In genomic region chr17:42706732-42707131, GRCh38 we compare ENCODE assay signal across 10 cellular contexts. TPM values are rescaled to one million over a fixed set of nuclear protein-coding genes. Genes with fewer than 3 reads are reported as not detected.
DNase-seq lines count a peak whose midpoint lies in the region; ATAC-seq, FAIRE-seq and TF ChIP-seq lines count a peak whose summit lies in the region.
"Had no signal": no experiment of that assay in that cellular context is flagged by ENCODE, and none has a peak within 500 bp of the region (broad histone marks: within the 10 kb centered on the region; RNA-seq: fewer than 3 reads in every experiment).

No MANE protein-coding gene starts in this region.

- no peak for FAIRE-seq in GM12878 (lab: Jason Lieb, UNC)
- no peak for FAIRE-seq in pancreas (lab: Jason Lieb, UNC)

- 82% methylated on average over 5 of the region's 5 CpGs for WGBS in GM12878 (ENCODE audit: insufficient coverage, insufficient replicate concordance, low lambda C conversion rate, missing lambda C conversion rate)
- 84 to 90% methylated on average over 5 of the region's 5 CpGs for WGBS in pancreas, 2 donors

- no TSS peak for BruUV-seq in GM12878 (replicated peaks; lab: Mats Ljungman, UMichigan)

- H3K79me2 ChIP-seq in KMS-11 (ENCODE audit: insufficient read depth, low read depth) (no peaks in the 10 kb centered on the region), GM12878 (ENCODE audit: control insufficient read depth, insufficient read depth, low read length) (no peaks in the 10 kb centered on the region; the same call in 1 of the 2 replicates)

- H3K9ac ChIP-seq in KMS-11 (no peak overlapping the region; the same call in 1 of the 2 replicates), GM12878 (ENCODE audit: control insufficient read depth, insufficient read depth, low read length) (no peak overlapping the region)

- H2AFZ ChIP-seq in KMS-11 (ENCODE audit: low read depth) (no peak overlapping the region), GM12878 (ENCODE audit: control insufficient read depth, low read depth, low read length) (no peak overlapping the region)

- in situ Hi-C loops in GM12878 (cut with MboI) = no loop called here

- ATAC-seq in activated CD4-positive, CD25-positive, alpha-beta regulatory T cell treated with anti-CD3 and anti-CD28 coated beads, Interleukin-2, amount 50 U/mL, for 24 hours = peak; percentile 36 to 39
- ATAC-seq in GM12878 (peak; percentile 30), pancreas (no peak)

- H3K27ac ChIP-seq in KMS-11 (peak overlapping the region; percentile 82), GM12878 (ENCODE audit: control insufficient read depth, insufficient read depth) (peak overlapping the region; percentile 6), pancreas (no peak overlapping the region)
- H3K27ac ChIP-seq: SK-N-MC had no signal

- CTCF ChIA-PET in GM12878 (lab: Yijun Ruan, JAX) = interaction anchor here (0.6 to 3.8 kb wide), 7 partner anchors 23 to 292 kb away, joined by 3 to 12 read pairs (median 5); partner anchors contain the start of genes CNTNAP1, PLEKHH3 and RPL27

- peak; percentile 65 for DNase-seq in GM12878 (ENCODE audit: low read depth, low spot score)
- peak; percentile 15 for DNase-seq in stimulated activated CD8-positive, alpha-beta memory T cell treated with anti-CD3 and anti-CD28 coated beads, Interleukin-7, amount 100 ng/mL, for 24 hours (ENCODE audit: low read depth)
- no peak for DNase-seq in HPDE6-E6E7 (ENCODE audit: extremely low spot score)
- DNase-seq in pancreas = no peak
- DNase-seq in cortex of kidney (lab: John Stamatoyannopoulos, UW) = no peak
- DNase-seq: NCI-H2081; NK-92 treated with Interleukin-12 subunit alpha and Interleukin-12 subunit beta, amount 100 ng/mL, for 24 hours had no signal

- no peak for TF ChIP-seq EP300 in GM12878 (IDR thresholded peaks at IDR 0.05; ENCODE audit: borderline replicate concordance in 1 of 2, control insufficient read depth in 1 of 2, low read depth in 2 of 2, low read length in 2 of 2)

- POLR2A ChIA-PET in GM12878 (lab: Charles Lee) = interaction anchor here (0.7 to 2.6 kb wide), 5 partner anchors 24 to 129 kb away, joined by 3 to 5 read pairs (median 4); partner anchors contain the start of genes CNTNAP1 and PSMC3IP

- SMC1A ChIA-PET in GM12878 (lab: Charles Lee; ENCODE audit: uncharacterized antibody, unreplicated experiment) = interaction anchor here (1.0 to 4.3 kb wide), 4 partner anchors 13 to 128 kb away, joined by 5 to 28 read pairs (median 8); partner anchors contain the start of genes CCR10 and PLEKHH3

- no peak overlapping the region for H3K4me3 ChIP-seq in KMS-11 (IDR thresholded peaks at IDR 0.05; ENCODE audit: insufficient read depth, low read depth, low read length)
- no peak overlapping the region for H3K4me3 ChIP-seq in GM12878
- H3K4me3 ChIP-seq in pancreas = no peak overlapping the region
- H3K4me3 ChIP-seq: SK-N-MC had no signal

- H4K20me1 ChIP-seq in KMS-11 (ENCODE audit: insufficient read depth) = no peaks in the 10 kb centered on the region
- no peaks in the 10 kb centered on the region for H4K20me1 ChIP-seq in GM12878 (ENCODE audit: control insufficient read depth, insufficient read depth)

- peak overlapping the region; percentile 74 for H3K4me2 ChIP-seq in KMS-11
- H3K4me2 ChIP-seq in GM12878 (ENCODE audit: control insufficient read depth, insufficient read depth) = no peak overlapping the region

- H3K27me3 ChIP-seq in KMS-11 (ENCODE audit: insufficient read depth, low read depth) (no peaks in the 10 kb centered on the region), GM12878 (replicated peaks in 1 of 2; ENCODE audit: control insufficient read depth in 2 of 2, insufficient read depth in 2 of 2, low read length in 1 of 2) (no peaks in the 10 kb centered on the region), pancreas (no peaks in the 10 kb centered on the region)

- H3K36me3 ChIP-seq in KMS-11 (ENCODE audit: insufficient read depth) = no peaks in the 10 kb centered on the region; the same call in 1 of the 2 replicates
- H3K36me3 ChIP-seq in GM12878 (ENCODE audit: control insufficient read depth in 2 of 2, insufficient read depth in 2 of 2, low read length in 1 of 2) = peaks cover 9 to 24% of the 10 kb centered on the region in 2 experiments
- H3K36me3 ChIP-seq in pancreas = peaks cover 2 to 79% (median 41%) of the 10 kb centered on the region in 3 donors

- no peak for TF ChIP-seq RAD21 in GM12878 (IDR thresholded peaks at IDR 0.05; ENCODE audit: insufficient read depth, low read depth, low read length)

- TF ChIP-seq CTCF in KMS-11 (conservative IDR thresholded peaks at IDR 0.05; ENCODE audit: low read depth, low read length) (no peak), GM12878 (IDR thresholded peaks at IDR 0.05 in 2 of 3, conservative IDR thresholded peaks at IDR 0.05 in 1 of 3; ENCODE audit: control insufficient read depth in 2 of 3, extremely low read depth in 1 of 3, insufficient read depth in 1 of 3, low read depth in 3 of 3, low read length in 3 of 3) (no peak), pancreas (IDR thresholded peaks at IDR 0.05) (no peak)

- H3K9me3 ChIP-seq in GM12878 (replicated peaks; ENCODE audit: control insufficient read depth, insufficient read depth, low read length) (no peaks in the 10 kb centered on the region), pancreas (no peaks in the 10 kb centered on the region)

- RAD21 ChIA-PET in GM12878 (lab: Charles Lee; ENCODE audit: unreplicated experiment) = interaction anchor here (0.6 to 1.4 kb wide), 2 partner anchors 44 to 128 kb away, joined by 4 to 5 read pairs; no protein-coding TSS in a partner anchor

- peaks cover 95% of the 10 kb centered on the region for H3K4me1 ChIP-seq in KMS-11 (ENCODE audit: low read depth, poor library complexity, severe bottlenecking)
- peaks cover 50% of the 10 kb centered on the region for H3K4me1 ChIP-seq in GM12878 (ENCODE audit: control insufficient read depth, insufficient read depth, low read length)
- H3K4me1 ChIP-seq in pancreas = no peaks in the 10 kb centered on the region

- TF ChIP-seq POLR2A in GM12878 (IDR thresholded peaks at IDR 0.05; ENCODE audit: low read depth, low read length) = no peak

- intact Hi-C loops in GM12878 (cut with micrococcal nuclease; ENCODE audit: unreplicated experiment) = no loop called here
- intact Hi-C loops in pancreas (cut with DNase I) = loop anchor here in 1 of 3 donors (10.0 kb wide), 1 partner anchor 118 kb away; the partner anchor contains the start of gene BECN1

RNA-seq across cellular contexts. Expression of gene CNTNAP1, which starts 24.4 kb away (rescaled TPM):
- total RNA-seq in GM12878 (2013; cell fraction: nucleolus; rRNA removed) = 57.8 and 68.0 TPM in 2 replicates
- total RNA-seq in GM12878 (2014; rRNA removed) (11.1 and 12.9 TPM in 2 replicates), GM12878 (2014; rRNA removed; fragmentation: Illumina TruSeq; extraction: Trizol) (7.4 and 8.0 TPM in 2 replicates), GM12878 (2021) (26.0 and 29.9 TPM in 2 replicates), pancreas (10 to 100 TPM in 1 of 6 donors, 1 to 10 TPM in 5; 3.1 to 10.4 (median 5.4) TPM)
- polyA plus RNA-seq in GM12878 (2011; ENCODE audit: low read depth) = 10.6 TPM
- polyA plus RNA-seq in GM12878 (2011; rRNA removed) (10.2 and 19.6 TPM in 2 replicates), GM12878 (2014; fragmentation: Illumina TruSeq; extraction: Trizol) (10.6 and 14.1 TPM in 2 replicates), GM12878 (2014; fragmentation: Nextera tagmentation; extraction: Ambion mirVana) (1 to 10 TPM in 1 of 2 experiments, under 1 TPM in 1; 0.95 to 1.9 TPM), GM12878 (2014; rRNA removed) (22.0 and 26.6 TPM in 2 replicates), GM12878 (2016; fragmentation: Nextera tagmentation; extraction: Ambion mirVana) (1 to 10 TPM; 2.5 to 2.7 TPM), pancreas (10 to 100 TPM in 1 of 2 donors, 1 to 10 TPM in 1; 8.1 to 20.0 TPM)
- 26.2 and 27.3 TPM in 2 replicates for polyA plus RNA-seq in GM12878 (2011; cell fraction: cytosol; rRNA removed)
- polyA plus RNA-seq in GM12878 (2011; cell fraction: nucleus; rRNA removed) = 194 and 207 TPM in 2 replicates
- 22.3 and 24.4 TPM in 2 replicates for polyA plus RNA-seq in GM12878 (2012)
- 12.7 and 16.8 TPM in 2 replicates for polyA minus RNA-seq in GM12878 (2011; rRNA and poly(A)+ RNA removed)
- polyA minus RNA-seq in GM12878 (2011; cell fraction: cytosol; rRNA and poly(A)+ RNA removed) = 11.6 and 12.4 TPM in 2 replicates
- 20.2 and 29.2 TPM in 2 replicates for polyA minus RNA-seq in GM12878 (2011; cell fraction: nucleus; rRNA and poly(A)+ RNA removed)

RNA-seq across cellular contexts. Expression of gene CCR10, which starts 25.1 kb away (rescaled TPM):
- total RNA-seq in GM12878 (2013; cell fraction: nucleolus; rRNA removed) = 7.4 TPM in 2 replicates
- total RNA-seq in GM12878 (2014; rRNA removed) = 25.2 and 34.2 TPM in 2 replicates
- total RNA-seq in GM12878 (2014; rRNA removed; fragmentation: Illumina TruSeq; extraction: Trizol) = 1.7 and 2.3 TPM in 2 replicates
- total RNA-seq in GM12878 (2021) = 54.0 and 61.3 TPM in 2 replicates
- polyA plus RNA-seq in GM12878 (2011; ENCODE audit: low read depth) = 6.0 TPM
- polyA plus RNA-seq in GM12878 (2011; rRNA removed) = 1.7 and 2.6 TPM in 2 replicates
- polyA plus RNA-seq in GM12878 (2011; cell fraction: cytosol; rRNA removed) = 7.5 and 12.9 TPM in 2 replicates
- polyA plus RNA-seq in GM12878 (2011; cell fraction: nucleus; rRNA removed) = 18.7 and 23.8 TPM in 2 replicates
- 20.8 and 43.4 TPM in 2 replicates for polyA plus RNA-seq in GM12878 (2012)
- polyA plus RNA-seq in GM12878 (2014; fragmentation: Illumina TruSeq; extraction: Trizol) = 0.22 and 0.82 TPM in 2 replicates
- polyA plus RNA-seq in GM12878 (2014; fragmentation: Nextera tagmentation; extraction: Ambion mirVana) = under 1 TPM; 0.05 to 0.27 TPM
- 21.0 and 30.9 TPM in 2 replicates for polyA plus RNA-seq in GM12878 (2014; rRNA removed)
- polyA plus RNA-seq in GM12878 (2016; fragmentation: Nextera tagmentation; extraction: Ambion mirVana) = 10 to 100 TPM; 60.3 to 63.6 TPM
- polyA minus RNA-seq in GM12878 (2011; rRNA and poly(A)+ RNA removed) = 2.6 and 3.8 TPM in 2 replicates
- 7.2 and 10.8 TPM in 2 replicates for polyA minus RNA-seq in GM12878 (2011; cell fraction: cytosol; rRNA and poly(A)+ RNA removed)
- polyA minus RNA-seq in GM12878 (2011; cell fraction: nucleus; rRNA and poly(A)+ RNA removed) = 7.9 and 15.9 TPM in 2 replicates
- total RNA-seq in pancreas = 1 to 10 TPM in 1 of 6 donors, under 1 TPM in 5; 0.09 to 1.0 (median 0.49) TPM
- polyA plus RNA-seq in pancreas = 1 to 10 TPM in 1 of 2 donors, under 1 TPM in 1; 0.91 to 1.1 TPM

RNA-seq across cellular contexts. Expression of gene PLEKHH3, which starts 29.9 kb away (rescaled TPM):
- 39.3 and 53.5 TPM in 2 replicates for total RNA-seq in GM12878 (2013; cell fraction: nucleolus; rRNA removed)
- total RNA-seq in GM12878 (2014; rRNA removed) = 15.8 and 22.3 TPM in 2 replicates
- total RNA-seq in GM12878 (2014; rRNA removed; fragmentation: Illumina TruSeq; extraction: Trizol) = 7.0 and 7.8 TPM in 2 replicates
- total RNA-seq in GM12878 (2021) = 35.5 and 38.0 TPM in 2 replicates
- 6.9 TPM for polyA plus RNA-seq in GM12878 (2011; ENCODE audit: low read depth)
- 4.0 and 14.0 TPM in 2 replicates for polyA plus RNA-seq in GM12878 (2011; rRNA removed)
- 18.7 and 28.9 TPM in 2 replicates for polyA plus RNA-seq in GM12878 (2011; cell fraction: cytosol; rRNA removed)
- polyA plus RNA-seq in GM12878 (2011; cell fraction: nucleus; rRNA removed) = 87.8 and 125 TPM in 2 replicates
- 26.0 and 33.7 TPM in 2 replicates for polyA plus RNA-seq in GM12878 (2012)
- polyA plus RNA-seq in GM12878 (2014; fragmentation: Illumina TruSeq; extraction: Trizol) = 1.5 and 3.9 TPM in 2 replicates
- polyA plus RNA-seq in GM12878 (2014; fragmentation: Nextera tagmentation; extraction: Ambion mirVana) = 1 to 10 TPM in 1 of 2 experiments, under 1 TPM in 1; 0.31 to 2.1 TPM
- polyA plus RNA-seq in GM12878 (2014; rRNA removed) = 29.5 and 31.3 TPM in 2 replicates
- polyA plus RNA-seq in GM12878 (2016; fragmentation: Nextera tagmentation; extraction: Ambion mirVana) = 10 to 100 TPM; 10.3 to 11.8 TPM
- polyA minus RNA-seq in GM12878 (2011; rRNA and poly(A)+ RNA removed) = 4.8 and 17.2 TPM in 2 replicates
- polyA minus RNA-seq in GM12878 (2011; cell fraction: cytosol; rRNA and poly(A)+ RNA removed) = 17.5 and 20.7 TPM in 2 replicates
- 15.4 and 25.4 TPM in 2 replicates for polyA minus RNA-seq in GM12878 (2011; cell fraction: nucleus; rRNA and poly(A)+ RNA removed)
- total RNA-seq in pancreas = 10 to 100 TPM; 24.7 to 90.6 (median 33.3) TPM
- polyA plus RNA-seq in pancreas = 100 to 1,000 TPM; 148 to 215 TPM

RNA-seq across cellular contexts. Expression of gene EZH1, which starts 38.1 kb away (rescaled TPM):
- total RNA-seq in GM12878 (2013; cell fraction: nucleolus; rRNA removed) = 244 and 246 TPM in 2 replicates
- 16.4 and 21.3 TPM in 2 replicates for total RNA-seq in GM12878 (2014; rRNA removed)
- 15.5 and 17.3 TPM in 2 replicates for total RNA-seq in GM12878 (2014; rRNA removed; fragmentation: Illumina TruSeq; extraction: Trizol)
- 15.7 and 22.1 TPM in 2 replicates for total RNA-seq in GM12878 (2021)
- 18.6 TPM for polyA plus RNA-seq in GM12878 (2011; ENCODE audit: low read depth)
- 39.8 and 43.3 TPM in 2 replicates for polyA plus RNA-seq in GM12878 (2011; rRNA removed)
- 42.9 and 45.2 TPM in 2 replicates for polyA plus RNA-seq in GM12878 (2011; cell fraction: cytosol; rRNA removed)
- polyA plus RNA-seq in GM12878 (2011; cell fraction: nucleus; rRNA removed) = 93.1 and 105 TPM in 2 replicates
- 22.0 and 26.0 TPM in 2 replicates for polyA plus RNA-seq in GM12878 (2012)
- polyA plus RNA-seq in GM12878 (2014; fragmentation: Illumina TruSeq; extraction: Trizol) = 23.7 and 27.1 TPM in 2 replicates
- polyA plus RNA-seq in GM12878 (2014; fragmentation: Nextera tagmentation; extraction: Ambion mirVana) = 1 to 10 TPM; 6.1 to 6.2 TPM
- 24.7 and 25.4 TPM in 2 replicates for polyA plus RNA-seq in GM12878 (2014; rRNA removed)
- 10 to 100 TPM; 14.9 to 15.4 TPM for polyA plus RNA-seq in GM12878 (2016; fragmentation: Nextera tagmentation; extraction: Ambion mirVana)
- 47.1 and 56.8 TPM in 2 replicates for polyA minus RNA-seq in GM12878 (2011; rRNA and poly(A)+ RNA removed)
- polyA minus RNA-seq in GM12878 (2011; cell fraction: cytosol; rRNA and poly(A)+ RNA removed) = 13.4 and 20.0 TPM in 2 replicates
- 44.6 and 49.8 TPM in 2 replicates for polyA minus RNA-seq in GM12878 (2011; cell fraction: nucleus; rRNA and poly(A)+ RNA removed)
- total RNA-seq in pancreas = 10 to 100 TPM in 5 of 6 donors, 1 to 10 TPM in 1; 8.8 to 25.4 (median 14.6) TPM
- polyA plus RNA-seq in pancreas = 10 to 100 TPM; 16.3 to 23.3 TPM

RNA-seq across cellular contexts. Expression of gene TUBG2, which starts 47.6 kb away (rescaled TPM):
- total RNA-seq in GM12878 (2013; cell fraction: nucleolus; rRNA removed) = 44.1 and 46.6 TPM in 2 replicates
- 6.0 and 6.8 TPM in 2 replicates for total RNA-seq in GM12878 (2014; rRNA removed)
- 3.8 and 4.7 TPM in 2 replicates for total RNA-seq in GM12878 (2014; rRNA removed; fragmentation: Illumina TruSeq; extraction: Trizol)
- total RNA-seq in GM12878 (2021) = 7.7 and 9.1 TPM in 2 replicates
- 8.9 TPM for polyA plus RNA-seq in GM12878 (2011; ENCODE audit: low read depth)
- 12.4 and 14.4 TPM in 2 replicates for polyA plus RNA-seq in GM12878 (2011; rRNA removed)
- 17.1 and 21.5 TPM in 2 replicates for polyA plus RNA-seq in GM12878 (2011; cell fraction: cytosol; rRNA removed)
- polyA plus RNA-seq in GM12878 (2011; cell fraction: nucleus; rRNA removed) = 71.5 and 76.2 TPM in 2 replicates
- 15.4 and 17.1 TPM in 2 replicates for polyA plus RNA-seq in GM12878 (2012)
- polyA plus RNA-seq in GM12878 (2014; fragmentation: Illumina TruSeq; extraction: Trizol) = 5.8 and 8.8 TPM in 2 replicates
- polyA plus RNA-seq in GM12878 (2014; fragmentation: Nextera tagmentation; extraction: Ambion mirVana) = 1 to 10 TPM; 1.2 to 1.8 TPM
- polyA plus RNA-seq in GM12878 (2014; rRNA removed) = 11.3 and 12.5 TPM in 2 replicates
- polyA plus RNA-seq in GM12878 (2016; fragmentation: Nextera tagmentation; extraction: Ambion mirVana) = 10 to 100 TPM; 11.3 to 11.9 TPM
- polyA minus RNA-seq in GM12878 (2011; rRNA and poly(A)+ RNA removed) = 5.3 and 8.6 TPM in 2 replicates
- polyA minus RNA-seq in GM12878 (2011; cell fraction: cytosol; rRNA and poly(A)+ RNA removed) = 2.8 and 4.8 TPM in 2 replicates
- polyA minus RNA-seq in GM12878 (2011; cell fraction: nucleus; rRNA and poly(A)+ RNA removed) = 14.5 and 16.8 TPM in 2 replicates
- 10 to 100 TPM; 10.9 to 43.4 (median 19.8) TPM for total RNA-seq in pancreas
- 10 to 100 TPM; 48.2 to 90.5 TPM for polyA plus RNA-seq in pancreas

Comparison
In these comparisons a context has a peak if more than half of its experiments do, and no peak if none do; other contexts are left out.
1. H3K27ac ChIP-seq: peak in KMS-11 (single experiment) and GM12878 (single experiment); none in pancreas (0 of 4).
2. ATAC-seq: peak in activated CD4-positive, CD25-positive, alpha-beta regulatory T cell treated with anti-CD3 and anti-CD28 coated beads, Interleukin-2, amount 50 U/mL, for 24 hours (2 of 2) and GM12878 (single experiment); none in pancreas (0 of 4).
3. DNase-seq: peak in GM12878 (single experiment) and stimulated activated CD8-positive, alpha-beta memory T cell treated with anti-CD3 and anti-CD28 coated beads, Interleukin-7, amount 100 ng/mL, for 24 hours (single experiment); none in HPDE6-E6E7 (single experiment), pancreas (0 of 6) and cortex of kidney (single experiment).